Comparison of ENCODE assay signal across 13 cellular contexts in genomic region chr1:44946720-44947059, GRCh38. TPM values are rescaled to one million over a fixed set of nuclear protein-coding genes. Genes with fewer than 3 reads are reported as not detected.
DNase-seq lines count a peak whose midpoint lies in the region; ATAC-seq, FAIRE-seq and TF ChIP-seq lines count a peak whose summit lies in the region.
"Had no signal": no experiment of that assay in that cellular context is flagged by ENCODE, and none has a peak within 500 bp of the region (broad histone marks: within the 10 kb centered on the region; RNA-seq: fewer than 3 reads in every experiment).

No MANE protein-coding gene starts in this region.

- intact Hi-C loops in activated CD4-positive, alpha-beta memory T cell treated with anti-CD3 and anti-CD28 coated beads for 36 hours (cut with micrococcal nuclease) = no loop called here
- intact Hi-C loops in GM12878 (cut with micrococcal nuclease; ENCODE audit: unreplicated experiment) (no loop called here), right lobe of liver (cut with DNase I) (no loop called here)

- POLR2A ChIA-PET in activated CD4-positive, alpha-beta memory T cell treated with anti-CD3 and anti-CD28 coated beads for 36 hours (lab: Charles Lee) = no interaction called here
- POLR2A ChIA-PET in activated CD4-positive, alpha-beta memory T cell treated with anti-CD3 and anti-CD28 coated beads, Interleukin-2, amount 10 ng/mL, durations not matched to agents 7 days and 5 days (lab: Charles Lee) = interaction anchor here (1.1 kb wide), 1 partner anchor 9 kb away, joined by 4 read pairs; no protein-coding TSS in a partner anchor
- POLR2A ChIA-PET in GM12878 (lab: Charles Lee) = interaction anchor here (0.5 kb wide), 1 partner anchor 41 kb away, joined by 3 read pairs; no protein-coding TSS in a partner anchor

- H3K27ac Mint-ChIP-seq in activated CD4-positive, alpha-beta memory T cell treated with anti-CD3 and anti-CD28 coated beads for 36 hours = peak overlapping the region; percentile 58
- no peak overlapping the region for H3K27ac Mint-ChIP-seq in activated CD4-positive, alpha-beta memory T cell treated with anti-CD3 and anti-CD28 coated beads, Interleukin-2, amount 10 ng/mL, durations not matched to agents 7 days and 5 days

- DNase-seq in activated CD4-positive, alpha-beta memory T cell treated with anti-CD3 and anti-CD28 coated beads for 36 hours = no peak
- no peak for DNase-seq in activated CD4-positive, alpha-beta memory T cell treated with anti-CD3 and anti-CD28 coated beads, Interleukin-2, amount 10 ng/mL, durations not matched to agents 7 days and 5 days
- DNase-seq in GM12878 (ENCODE audit: low read depth, low spot score) (no peak), right lobe of liver (no peak), retina (no peak)

- H3K4me1 Mint-ChIP-seq in activated CD4-positive, alpha-beta memory T cell treated with anti-CD3 and anti-CD28 coated beads for 36 hours (ENCODE audit: low read depth) = peaks cover 21% of the 10 kb centered on the region
- peaks cover 13% of the 10 kb centered on the region for H3K4me1 Mint-ChIP-seq in activated CD4-positive, alpha-beta memory T cell treated with anti-CD3 and anti-CD28 coated beads, Interleukin-2, amount 10 ng/mL, durations not matched to agents 7 days and 5 days

- H3K9me3 Mint-ChIP-seq in activated CD4-positive, alpha-beta memory T cell treated with anti-CD3 and anti-CD28 coated beads for 36 hours = no peaks in the 10 kb centered on the region
- H3K9me3 Mint-ChIP-seq in activated CD4-positive, alpha-beta memory T cell treated with anti-CD3 and anti-CD28 coated beads, Interleukin-2, amount 10 ng/mL, durations not matched to agents 7 days and 5 days = no peaks in the 10 kb centered on the region
- H3K9me3 Mint-ChIP-seq: mesothelial cell of epicardium had no signal

- TF ChIP-seq CTCF in GM12878 (IDR thresholded peaks at IDR 0.05 in 2 of 3, conservative IDR thresholded peaks at IDR 0.05 in 1 of 3; ENCODE audit: control insufficient read depth in 2 of 3, extremely low read depth in 1 of 3, insufficient read depth in 1 of 3, low read depth in 3 of 3, low read length in 3 of 3) (no peak), right lobe of liver (IDR thresholded peaks at IDR 0.05) (no peak)

- no peak overlapping the region for H3K27ac ChIP-seq in GM12878 (ENCODE audit: control insufficient read depth, insufficient read depth)
- H3K27ac ChIP-seq in right lobe of liver = no peak overlapping the region
- peak overlapping the region; percentile 61 for H3K27ac ChIP-seq in temporal lobe (ENCODE audit: low read depth, low read length)
- H3K27ac ChIP-seq: A549, HL-60 had no signal

- no peaks in the 10 kb centered on the region for H3K27me3 Mint-ChIP-seq in activated CD4-positive, alpha-beta memory T cell treated with anti-CD3 and anti-CD28 coated beads for 36 hours
- no peaks in the 10 kb centered on the region for H3K27me3 Mint-ChIP-seq in activated CD4-positive, alpha-beta memory T cell treated with anti-CD3 and anti-CD28 coated beads, Interleukin-2, amount 10 ng/mL, durations not matched to agents 7 days and 5 days

- no peaks in the 10 kb centered on the region for H3K36me3 ChIP-seq in GM12878 (ENCODE audit: control insufficient read depth in 2 of 2, insufficient read depth in 2 of 2, low read length in 1 of 2)
- no peaks in the 10 kb centered on the region for H3K36me3 ChIP-seq in right lobe of liver

- no peak for FAIRE-seq in GM12878 (lab: Jason Lieb, UNC)
- FAIRE-seq: A549, endometrium, urothelium cell line had no signal

- H3K4me3 Mint-ChIP-seq in activated CD4-positive, alpha-beta memory T cell treated with anti-CD3 and anti-CD28 coated beads for 36 hours = no peak overlapping the region
- H3K4me3 Mint-ChIP-seq in activated CD4-positive, alpha-beta memory T cell treated with anti-CD3 and anti-CD28 coated beads, Interleukin-2, amount 10 ng/mL, durations not matched to agents 7 days and 5 days = no peak overlapping the region
- H3K4me3 Mint-ChIP-seq: mesothelial cell of epicardium had no signal

- H2AFZ ChIP-seq in GM12878 (ENCODE audit: control insufficient read depth, low read depth, low read length) = no peak overlapping the region; the same call in 1 of the 2 replicates

- SMC1A ChIA-PET in GM12878 (lab: Charles Lee; ENCODE audit: uncharacterized antibody, unreplicated experiment) = interaction anchor here (1.4 to 1.9 kb wide), 2 partner anchors 17 to 40 kb away, joined by 4 to 5 read pairs; partner anchors contain the start of gene EIF2B3

- no TSS peak for BruUV-seq in GM12878 (replicated peaks; lab: Mats Ljungman, UMichigan)

- H3K9ac ChIP-seq in GM12878 (ENCODE audit: control insufficient read depth, insufficient read depth, low read length) = no peak overlapping the region

- peak overlapping the region; percentile 53; the same call in 1 of the 2 replicates for H3K4me2 ChIP-seq in GM12878 (ENCODE audit: control insufficient read depth, insufficient read depth)
- H3K4me2 ChIP-seq: A549 had no signal

- no peaks in the 10 kb centered on the region for H4K20me1 ChIP-seq in GM12878 (ENCODE audit: control insufficient read depth, insufficient read depth)

- no peaks in the 10 kb centered on the region for H3K27me3 ChIP-seq in GM12878 (replicated peaks in 1 of 2; ENCODE audit: control insufficient read depth in 2 of 2, insufficient read depth in 2 of 2, low read length in 1 of 2)
- H3K27me3 ChIP-seq in right lobe of liver = no peaks in the 10 kb centered on the region

- CTCF ChIA-PET in activated CD4-positive, alpha-beta memory T cell treated with anti-CD3 and anti-CD28 coated beads for 36 hours (lab: Charles Lee) = interaction anchor here (0.8 kb wide), 2 partner anchors 10 to 21 kb away, joined by 3 read pairs; no protein-coding TSS in a partner anchor
- CTCF ChIA-PET in activated CD4-positive, alpha-beta memory T cell treated with anti-CD3 and anti-CD28 coated beads, Interleukin-2, amount 10 ng/mL, durations not matched to agents 7 days and 5 days (lab: Charles Lee) = no interaction called here
- CTCF ChIA-PET in GM12878 (lab: Yijun Ruan, JAX) = no interaction called here

- peaks cover 3% of the 10 kb centered on the region for H3K36me3 Mint-ChIP-seq in activated CD4-positive, alpha-beta memory T cell treated with anti-CD3 and anti-CD28 coated beads for 36 hours
- H3K36me3 Mint-ChIP-seq in activated CD4-positive, alpha-beta memory T cell treated with anti-CD3 and anti-CD28 coated beads, Interleukin-2, amount 10 ng/mL, durations not matched to agents 7 days and 5 days (ENCODE audit: low read depth) = no peaks in the 10 kb centered on the region
- H3K36me3 Mint-ChIP-seq: mesothelial cell of epicardium had no signal

- 69% methylated on average over 1 of the region's 1 CpG for WGBS in GM12878 (ENCODE audit: insufficient coverage, insufficient replicate concordance, low lambda C conversion rate, missing lambda C conversion rate)
- 69% methylated on average over 1 of the region's 1 CpG for WGBS in right lobe of liver (ENCODE audit: insufficient coverage, low coverage, low lambda C conversion rate, missing lambda C conversion rate)

- in situ Hi-C loops in GM12878 (cut with MboI) = no loop called here

- no peaks in the 10 kb centered on the region for H3K9me3 ChIP-seq in GM12878 (replicated peaks; ENCODE audit: control insufficient read depth, insufficient read depth, low read length)
- no peaks in the 10 kb centered on the region for H3K9me3 ChIP-seq in right lobe of liver
- H3K9me3 ChIP-seq: A549 had no signal

- RAD21 ChIA-PET in GM12878 (lab: Charles Lee; ENCODE audit: unreplicated experiment) = interaction anchor here (0.6 kb wide), 1 partner anchor 43 kb away, joined by 4 read pairs; no protein-coding TSS in a partner anchor

- peaks cover 8% of the 10 kb centered on the region; the same call in 1 of the 2 replicates for H3K4me1 ChIP-seq in GM12878 (ENCODE audit: control insufficient read depth, insufficient read depth, low read length)
- peaks cover 0 to 21% (median 8%) of the 10 kb centered on the region in 4 donors for H3K4me1 ChIP-seq in right lobe of liver
- H3K4me1 ChIP-seq: A549 had no signal

- TF ChIP-seq POLR2A in GM12878 (IDR thresholded peaks at IDR 0.05; ENCODE audit: low read depth, low read length) (no peak), right lobe of liver (IDR thresholded peaks at IDR 0.05) (no peak)

- H3K4me3 ChIP-seq in GM12878 (no peak overlapping the region), right lobe of liver (no peak overlapping the region)
- H3K4me3 ChIP-seq: A549 had no signal

- TF ChIP-seq EP300 in GM12878 (IDR thresholded peaks at IDR 0.05; ENCODE audit: borderline replicate concordance in 1 of 2, control insufficient read depth in 1 of 2, low read depth in 2 of 2, low read length in 2 of 2) = no peak

- no peaks in the 10 kb centered on the region for H3K79me2 ChIP-seq in GM12878 (ENCODE audit: control insufficient read depth, insufficient read depth, low read length)

- no peak for TF ChIP-seq RAD21 in GM12878 (IDR thresholded peaks at IDR 0.05; ENCODE audit: insufficient read depth, low read depth, low read length)

- ATAC-seq in GM12878 (no peak), right lobe of liver (peak; percentile 67 to 85 (median 80)), HG03135 (IDR thresholded peaks at IDR 0.05; ENCODE audit: unreplicated experiment) (no peak), HG03354 (IDR thresholded peaks at IDR 0.05; ENCODE audit: poor library complexity, severe bottlenecking, unreplicated experiment) (no peak)
- ATAC-seq: A549 had no signal

TF ChIP-seq in GM12878, 131 proteins besides CTCF, POLR2A, EP300 and RAD21 (continues in another document):
- no peak for TF ChIP-seq RB1 (IDR thresholded peaks at IDR 0.05; ENCODE audit: borderline replicate concordance)

RNA-seq across cellular contexts. Expression of gene EIF2B3, which starts 39.7 kb away (rescaled TPM):
- total RNA-seq in activated CD4-positive, alpha-beta memory T cell treated with anti-CD3 and anti-CD28 coated beads for 36 hours = 10 to 100 TPM; 41.9 to 44.8 TPM
- 10 to 100 TPM; 18.2 to 18.5 TPM for total RNA-seq in activated CD4-positive, alpha-beta memory T cell treated with anti-CD3 and anti-CD28 coated beads, Interleukin-2, amount 10 ng/mL, durations not matched to agents 7 days and 5 days
- 70.5 and 77.6 TPM in 2 replicates for total RNA-seq in GM12878 (2013; cell fraction: nucleolus; rRNA removed)
- total RNA-seq in GM12878 (2014; rRNA removed) (31.2 TPM in 2 replicates), GM12878 (2014; rRNA removed; fragmentation: Illumina TruSeq; extraction: Trizol) (45.5 and 48.0 TPM in 2 replicates), GM12878 (2021) (35.3 and 35.9 TPM in 2 replicates), right lobe of liver (10 to 100 TPM; 12.0 to 29.1 (median 17.2) TPM), temporal lobe (29.3 TPM)
- 17.6 TPM for polyA plus RNA-seq in GM12878 (2011; ENCODE audit: low read depth)
- polyA plus RNA-seq in GM12878 (2011; rRNA removed) (42.5 and 55.3 TPM in 2 replicates), GM12878 (2014; fragmentation: Illumina TruSeq; extraction: Trizol) (39.7 and 54.5 TPM in 2 replicates), GM12878 (2014; fragmentation: Nextera tagmentation; extraction: Ambion mirVana) (100 to 1,000 TPM; 112 to 124 TPM), GM12878 (2014; rRNA removed) (29.7 and 30.5 TPM in 2 replicates), GM12878 (2016; fragmentation: Nextera tagmentation; extraction: Ambion mirVana) (10 to 100 TPM; 63.3 to 65.8 TPM)
- polyA plus RNA-seq in GM12878 (2011; cell fraction: cytosol; rRNA removed) = 23.0 and 25.0 TPM in 2 replicates
- 16.9 and 22.3 TPM in 2 replicates for polyA plus RNA-seq in GM12878 (2011; cell fraction: nucleus; rRNA removed)
- polyA plus RNA-seq in GM12878 (2012) = 17.1 and 19.2 TPM in 2 replicates
- polyA minus RNA-seq in GM12878 (2011; rRNA and poly(A)+ RNA removed) = 26.9 and 48.3 TPM in 2 replicates
- 9.5 and 11.2 TPM in 2 replicates for polyA minus RNA-seq in GM12878 (2011; cell fraction: cytosol; rRNA and poly(A)+ RNA removed)
- polyA minus RNA-seq in GM12878 (2011; cell fraction: nucleus; rRNA and poly(A)+ RNA removed) = 15.5 and 31.9 TPM in 2 replicates

Comparison
In these comparisons a context has a peak if more than half of its experiments do, and no peak if none do; other contexts are left out.
1. ATAC-seq: peak in right lobe of liver (4 of 4); none in GM12878 (single experiment), HG03135 (single experiment) and HG03354 (single experiment).